Comparison of ENCODE assay signal across 20 cellular contexts in the genomic region with DNA sequence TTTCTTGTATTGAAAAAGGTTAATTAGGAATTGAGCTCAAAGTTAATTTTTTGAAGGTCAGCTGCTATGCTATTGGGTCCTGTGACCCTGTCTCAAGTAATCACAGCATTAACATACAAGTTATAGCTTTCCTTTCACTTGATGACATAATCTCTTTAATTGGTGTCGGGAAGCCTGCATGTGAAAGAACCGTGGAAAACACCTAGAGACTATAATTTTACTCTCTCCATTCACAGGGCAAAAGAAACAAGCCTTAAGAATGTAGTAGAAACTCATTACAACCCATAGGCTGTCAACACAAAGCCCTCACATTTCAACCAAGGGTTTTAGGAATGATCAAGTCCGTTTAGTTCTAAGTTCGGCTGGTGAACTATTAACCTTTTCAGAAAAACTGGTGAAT.
A peak's percentile ranks its signal among the peaks of the same experiment; 100 is the strongest.
DNase-seq lines count a peak whose midpoint lies in the region; ATAC-seq, FAIRE-seq and TF ChIP-seq lines count a peak whose summit lies in the region.
"Had no signal": no experiment of that assay in that cellular context is flagged by ENCODE, and none has a peak within 500 bp of the region (broad histone marks: within the 10 kb centered on the region; RNA-seq: fewer than 3 reads in every experiment).

No MANE protein-coding gene starts in this region.

- no peak overlapping the region for H3K4me3 ChIP-seq in A549
- H3K4me3 ChIP-seq in GM12878, result no peak overlapping the region
- H3K4me3 ChIP-seq: BLaER1 treated with 17β-estradiol and CSF1 and Interleukin-3, amounts not matched to agents 10 nM and 100 nM had no signal

- H3K4me2 ChIP-seq in A549 (no peak overlapping the region), GM12878 (ENCODE audit: control insufficient read depth, insufficient read depth) (no peak overlapping the region)
- H3K4me2 ChIP-seq: BLaER1 treated with 17β-estradiol and CSF1 and Interleukin-3, amounts not matched to agents 10 nM and 100 nM had no signal

- TF ChIP-seq RAD21 in A549 (conservative IDR thresholded peaks at IDR 0.05 in 1 of 2, IDR thresholded peaks at IDR 0.05 in 1 of 2) (no peak), GM12878 (IDR thresholded peaks at IDR 0.05; ENCODE audit: insufficient read depth, low read depth, low read length) (no peak)

- H3K9ac ChIP-seq in GM12878 (ENCODE audit: control insufficient read depth, insufficient read depth, low read length), result no peak overlapping the region
- H3K9ac ChIP-seq: BLaER1 treated with 17β-estradiol and CSF1 and Interleukin-3, amounts not matched to agents 10 nM and 100 nM had no signal

- H3K27ac ChIP-seq in A549 (no peak overlapping the region), GM12878 (ENCODE audit: control insufficient read depth, insufficient read depth) (no peak overlapping the region)
- H3K27ac ChIP-seq: BLaER1 treated with 17β-estradiol and CSF1 and Interleukin-3, amounts not matched to agents 10 nM and 100 nM had no signal

- TF ChIP-seq EP300 in A549 (IDR thresholded peaks at IDR 0.05), result no peak
- TF ChIP-seq EP300 in GM12878 (IDR thresholded peaks at IDR 0.05; ENCODE audit: borderline replicate concordance in 1 of 2, control insufficient read depth in 1 of 2, low read depth in 2 of 2, low read length in 2 of 2), result no peak

- no peaks in the 10 kb centered on the region for H4K20me1 ChIP-seq in GM12878 (ENCODE audit: control insufficient read depth, insufficient read depth)
- H4K20me1 ChIP-seq: BLaER1 treated with 17β-estradiol and CSF1 and Interleukin-3, amounts not matched to agents 10 nM and 100 nM had no signal

- DNase-seq in A549 (ENCODE audit: low read depth in 1 of 2, low spot score in 1 of 2), result no peak
- DNase-seq in NCI-H82 treated with DMSO at 0.1 percent for 48 hours (lab: John Stamatoyannopoulos, UW; ENCODE audit: unreplicated experiment), result peak; percentile 20
- DNase-seq in GM12878 (ENCODE audit: low read depth, low spot score), result no peak
- DNase-seq in G401 (ENCODE audit: low spot score), result no peak
- DNase-seq in NCI-H1092 treated with DMSO at 0.1 percent for 48 hours (lab: John Stamatoyannopoulos, UW), result no peak
- DNase-seq in UCSD-AML1 (lab: John Stamatoyannopoulos, UW; ENCODE audit: unreplicated experiment), result no peak
- DNase-seq: 8988T; ACHN; Calu3; CD4-positive, alpha-beta T cell; DMS153; DMS79 treated with DMSO at 0.1 percent for 48 hours; EL; GDM1; HCEC 1CT; HFFc6 had no signal

- TF ChIP-seq POLR2A in A549 (IDR thresholded peaks at IDR 0.05; ENCODE audit: low read length), result no peak
- TF ChIP-seq POLR2A in GM12878 (IDR thresholded peaks at IDR 0.05; ENCODE audit: low read depth, low read length), result no peak

- POLR2A ChIA-PET in A549 (lab: Yijun Ruan, JAX), result no interaction called here
- POLR2A ChIA-PET in GM12878 (lab: Charles Lee), result interaction anchor here (0.5 to 1.3 kb wide), 2 partner anchors 85 to 204 kb away, joined by 3 to 5 read pairs; no protein-coding TSS in a partner anchor

- H3K4me1 ChIP-seq in A549, result no peaks in the 10 kb centered on the region
- H3K4me1 ChIP-seq in GM12878 (ENCODE audit: control insufficient read depth, insufficient read depth, low read length), result no peaks in the 10 kb centered on the region
- H3K4me1 ChIP-seq: BLaER1 treated with 17β-estradiol and CSF1 and Interleukin-3, amounts not matched to agents 10 nM and 100 nM had no signal

- RAD21 ChIA-PET in GM12878 (lab: Charles Lee; ENCODE audit: unreplicated experiment), result interaction anchor here (1.0 to 1.6 kb wide), 4 partner anchors 22 to 204 kb away, joined by 3 to 5 read pairs (median 4); no protein-coding TSS in a partner anchor

- H3K9me3 ChIP-seq in A549, result no peaks in the 10 kb centered on the region
- H3K9me3 ChIP-seq in GM12878 (replicated peaks; ENCODE audit: control insufficient read depth, insufficient read depth, low read length), result no peaks in the 10 kb centered on the region
- H3K9me3 ChIP-seq: BLaER1 treated with 17β-estradiol and CSF1 and Interleukin-3, amounts not matched to agents 10 nM and 100 nM had no signal

- no peaks in the 10 kb centered on the region for H3K27me3 ChIP-seq in GM12878 (replicated peaks in 1 of 2; ENCODE audit: control insufficient read depth in 2 of 2, insufficient read depth in 2 of 2, low read length in 1 of 2)
- H3K27me3 ChIP-seq: BLaER1 treated with 17β-estradiol and CSF1 and Interleukin-3, amounts not matched to agents 10 nM and 100 nM had no signal

- H3K36me3 ChIP-seq in GM12878 (ENCODE audit: control insufficient read depth in 2 of 2, insufficient read depth in 2 of 2, low read length in 1 of 2), result no peaks in the 10 kb centered on the region
- H3K36me3 ChIP-seq: BLaER1 treated with 17β-estradiol and CSF1 and Interleukin-3, amounts not matched to agents 10 nM and 100 nM had no signal

- no peaks in the 10 kb centered on the region for H3K79me2 ChIP-seq in GM12878 (ENCODE audit: control insufficient read depth, insufficient read depth, low read length)

- CTCF ChIA-PET in A549 (lab: Yijun Ruan, JAX), result interaction anchor here (9.2 kb wide), 1 partner anchor 209 kb away, joined by 126 read pairs; no protein-coding TSS in a partner anchor
- CTCF ChIA-PET in GM12878 (lab: Yijun Ruan, JAX), result interaction anchor here (1.0 to 8.5 kb wide), 7 partner anchors 20 to 265 kb away, joined by 3 to 170 read pairs (median 5); no protein-coding TSS in a partner anchor

- no TSS peak for BruUV-seq in GM12878 (replicated peaks; lab: Mats Ljungman, UMichigan)

- in situ Hi-C loops in GM12878 (cut with MboI) (loop anchor here (10.0 kb wide), 1 partner anchor 901 kb away; no protein-coding TSS in a partner anchor), G401 (cut with HindIII; ENCODE audit: low sequenced_read_pairs) (no loop called here)

- ATAC-seq in A549, result no peak
- ATAC-seq in GM18868 (IDR thresholded peaks at IDR 0.05; ENCODE audit: unreplicated experiment), result peak; percentile 65
- peak; percentile 78 for ATAC-seq in GM12878
- ATAC-seq: HepG2 had no signal

- intact Hi-C loops in GM12878 (cut with micrococcal nuclease; ENCODE audit: unreplicated experiment), result no loop called here

- SMC1A ChIA-PET in GM12878 (lab: Charles Lee; ENCODE audit: uncharacterized antibody, unreplicated experiment), result interaction anchor here (0.6 to 6.3 kb wide), 7 partner anchors 10 to 214 kb away, joined by 3 to 105 read pairs (median 3); no protein-coding TSS in a partner anchor

- WGBS in A549 (ENCODE audit: missing lambda C conversion rate), result 63% methylated on average over 4 of the region's 4 CpGs
- WGBS in GM12878 (ENCODE audit: insufficient coverage, insufficient replicate concordance, low lambda C conversion rate, missing lambda C conversion rate), result 35% methylated on average over 4 of the region's 4 CpGs

- no peak for TF ChIP-seq CTCF in A549 (IDR thresholded peaks at IDR 0.05)
- no peak for TF ChIP-seq CTCF in GM12878 (IDR thresholded peaks at IDR 0.05 in 2 of 3, conservative IDR thresholded peaks at IDR 0.05 in 1 of 3; ENCODE audit: control insufficient read depth in 2 of 3, extremely low read depth in 1 of 3, insufficient read depth in 1 of 3, low read depth in 3 of 3, low read length in 3 of 3)

- H2AFZ ChIP-seq in GM12878 (ENCODE audit: control insufficient read depth, low read depth, low read length), result peak overlapping the region; percentile 11; the same call in 1 of the 2 replicates

- FAIRE-seq in A549 (lab: Jason Lieb, UNC), result peak; percentile 51
- FAIRE-seq in GM12878 (lab: Jason Lieb, UNC), result no peak
- FAIRE-seq: H1, HepG2 had no signal

TF ChIP-seq in A549, 52 proteins besides CTCF, POLR2A, EP300 and RAD21:
- TF ChIP-seq POLR2AphosphoS2 (conservative IDR thresholded peaks at IDR 0.05; ENCODE audit: low read length) (no peak), CBX2 (IDR thresholded peaks at IDR 0.05; ENCODE audit: borderline replicate concordance, low read depth) (no peak), NR3C1 (IDR thresholded peaks at IDR 0.05) (no peak), KDM1A (IDR thresholded peaks at IDR 0.05; ENCODE audit: low read depth) (no peak), ELK1 (IDR thresholded peaks at IDR 0.05; ENCODE audit: low read depth, low read length) (no peak), RARB (CRISPR knock-in tag; IDR thresholded peaks at IDR 0.05) (no peak), SREBF2 (IDR thresholded peaks at IDR 0.05) (no peak), JUN (IDR thresholded peaks at IDR 0.05) (no peak), KDM5A (IDR thresholded peaks at IDR 0.05) (no peak), EHF (CRISPR knock-in tag; IDR thresholded peaks at IDR 0.05) (no peak)
TF ChIP-seq in A549: peak in this region for 0.

TF ChIP-seq in GM12878, 131 proteins besides CTCF, POLR2A, EP300 and RAD21 (continues in another document):
- TF ChIP-seq NR2F1 (conservative IDR thresholded peaks at IDR 0.05), result no peak; the same call in none of the 2 replicates
- TF ChIP-seq SP1 (IDR thresholded peaks at IDR 0.05; ENCODE audit: low read depth, low read length), result no peak
- TF ChIP-seq, protein P1, sequence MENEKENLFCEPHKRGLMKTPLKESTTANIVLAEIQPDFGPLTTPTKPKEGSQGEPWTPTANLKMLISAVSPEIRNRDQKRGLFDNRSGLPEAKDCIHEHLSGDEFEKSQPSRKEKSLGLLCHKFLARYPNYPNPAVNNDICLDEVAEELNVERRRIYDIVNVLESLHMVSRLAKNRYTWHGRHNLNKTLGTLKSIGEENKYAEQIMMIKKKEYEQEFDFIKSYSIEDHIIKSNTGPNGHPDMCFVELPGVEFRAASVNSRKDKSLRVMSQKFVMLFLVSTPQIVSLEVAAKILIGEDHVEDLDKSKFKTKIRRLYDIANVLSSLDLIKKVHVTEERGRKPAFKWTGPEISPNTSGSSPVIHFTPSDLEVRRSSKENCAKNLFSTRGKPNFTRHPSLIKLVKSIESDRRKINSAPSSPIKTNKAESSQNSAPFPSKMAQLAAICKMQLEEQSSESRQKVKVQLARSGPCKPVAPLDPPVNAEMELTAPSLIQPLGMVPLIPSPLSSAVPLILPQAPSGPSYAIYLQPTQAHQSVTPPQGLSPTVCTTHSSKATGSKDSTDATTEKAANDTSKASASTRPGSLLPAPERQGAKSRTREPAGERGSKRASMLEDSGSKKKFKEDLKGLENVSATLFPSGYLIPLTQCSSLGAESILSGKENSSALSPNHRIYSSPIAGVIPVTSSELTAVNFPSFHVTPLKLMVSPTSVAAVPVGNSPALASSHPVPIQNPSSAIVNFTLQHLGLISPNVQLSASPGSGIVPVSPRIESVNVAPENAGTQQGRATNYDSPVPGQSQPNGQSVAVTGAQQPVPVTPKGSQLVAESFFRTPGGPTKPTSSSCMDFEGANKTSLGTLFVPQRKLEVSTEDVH (IDR thresholded peaks at IDR 0.05; ENCODE audit: low read depth, partially characterized antibody), result no peak
- TF ChIP-seq ZSCAN29 (IDR thresholded peaks at IDR 0.05), result no peak
- peak; percentile 45; the same call in 1 of the 2 replicates for TF ChIP-seq RAD51 (IDR thresholded peaks at IDR 0.05)
- TF ChIP-seq, protein P2, sequence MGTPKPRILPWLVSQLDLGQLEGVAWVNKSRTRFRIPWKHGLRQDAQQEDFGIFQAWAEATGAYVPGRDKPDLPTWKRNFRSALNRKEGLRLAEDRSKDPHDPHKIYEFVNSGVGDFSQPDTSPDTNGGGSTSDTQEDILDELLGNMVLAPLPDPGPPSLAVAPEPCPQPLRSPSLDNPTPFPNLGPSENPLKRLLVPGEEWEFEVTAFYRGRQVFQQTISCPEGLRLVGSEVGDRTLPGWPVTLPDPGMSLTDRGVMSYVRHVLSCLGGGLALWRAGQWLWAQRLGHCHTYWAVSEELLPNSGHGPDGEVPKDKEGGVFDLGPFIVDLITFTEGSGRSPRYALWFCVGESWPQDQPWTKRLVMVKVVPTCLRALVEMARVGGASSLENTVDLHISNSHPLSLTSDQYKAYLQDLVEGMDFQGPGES (IDR thresholded peaks at IDR 0.05), result no peak

Comparison
In these comparisons a context has a peak if more than half of its experiments do, and no peak if none do; other contexts are left out.
1. ATAC-seq: peak in GM18868 (single experiment) and GM12878 (single experiment); none in A549 (0 of 2).